Comparison of ENCODE assay signal across 8 cellular contexts in the genomic region with DNA sequence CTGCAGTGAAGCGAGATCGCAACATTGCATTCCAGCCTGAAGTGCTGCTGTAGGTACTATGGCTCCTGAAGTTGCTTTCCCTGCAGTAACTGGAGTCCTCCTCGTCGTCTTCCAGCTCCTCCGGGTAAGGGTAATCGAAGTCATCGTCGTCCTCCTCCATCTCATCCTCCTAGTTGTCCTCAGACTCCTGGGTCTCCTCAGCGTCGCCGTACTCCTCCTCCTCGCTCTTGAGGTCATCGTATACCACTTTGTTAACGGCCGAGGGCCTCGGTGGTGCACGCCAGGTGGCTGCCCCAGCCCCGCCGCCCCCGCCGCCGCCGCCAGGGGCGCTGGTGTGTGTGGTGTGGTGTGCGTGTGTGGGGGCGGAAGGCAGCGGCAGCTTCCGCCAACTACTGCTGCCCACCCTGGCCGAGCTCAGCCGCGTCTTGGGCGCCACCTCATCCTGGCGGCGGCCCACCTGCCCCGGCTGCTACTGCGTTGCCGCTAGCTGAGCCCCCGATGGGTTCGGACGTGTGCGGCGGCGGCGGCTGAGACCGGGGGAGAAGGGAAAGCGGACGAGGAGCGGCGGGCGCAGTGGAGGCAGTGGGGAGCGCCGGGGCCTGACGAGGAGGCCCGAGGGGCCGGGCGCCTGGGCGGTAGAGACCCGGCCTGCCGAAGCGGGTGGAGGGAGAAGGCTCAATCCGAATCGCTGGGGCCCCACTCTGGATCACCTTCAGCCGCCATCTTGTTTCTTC. TPM values are rescaled to one million over a fixed set of nuclear protein-coding genes. Genes with fewer than 3 reads are reported as not detected.
DNase-seq lines count a peak whose midpoint lies in the region; ATAC-seq, FAIRE-seq and TF ChIP-seq lines count a peak whose summit lies in the region.

No MANE protein-coding gene starts in this region.

- peak in 1 of 2 donors; percentile 29 for TF ChIP-seq POLR2A in gastroesophageal sphincter (IDR thresholded peaks at IDR 0.05)

- H3K4me3 ChIP-seq in gastroesophageal sphincter (peak overlapping the region; percentile 64 to 73), aorta (ENCODE audit: low read length in 2 of 2) (peak overlapping the region; percentile 6 to 41)

- intact Hi-C loops in aorta (cut with DNase I) = no loop called here

- H3K4me1 ChIP-seq in gastroesophageal sphincter (no peaks in the 10 kb centered on the region), aorta (ENCODE audit: control insufficient read depth in 1 of 2, insufficient read depth in 2 of 2, low read length in 2 of 2) (no peaks in the 10 kb centered on the region)

- H3K9me3 ChIP-seq in gastroesophageal sphincter = no peaks in the 10 kb centered on the region
- no peaks in the 10 kb centered on the region for H3K9me3 ChIP-seq in aorta (ENCODE audit: control insufficient read depth, low read length)

- WGBS in gastroesophageal sphincter (ENCODE audit: low coverage in 1 of 2), 2 donors = 23 to 45% methylated on average over 8 to 17 of the region's 63 CpGs
- 12 to 17% methylated on average over 53 to 63 of the region's 63 CpGs for WGBS in aorta, 2 donors

- H3K27me3 ChIP-seq in gastroesophageal sphincter (peaks cover 12% of the 10 kb centered on the region), aorta (ENCODE audit: control insufficient read depth in 1 of 2, insufficient read depth in 2 of 2, low read length in 1 of 2) (no peaks in the 10 kb centered on the region)

- no peak for TF ChIP-seq EP300 in gastroesophageal sphincter (IDR thresholded peaks at IDR 0.05)

- H3K36me3 ChIP-seq in gastroesophageal sphincter (no peaks in the 10 kb centered on the region), aorta (ENCODE audit: control insufficient read depth in 1 of 2, insufficient read depth in 2 of 2, low read length in 1 of 2) (no peaks in the 10 kb centered on the region)

- TF ChIP-seq CTCF in GM12873 (IDR thresholded peaks at IDR 0.05; ENCODE audit: insufficient read depth, low read depth, low read length, missing control alignments) = peak; percentile 44
- TF ChIP-seq CTCF in gastroesophageal sphincter (IDR thresholded peaks at IDR 0.05) = peak; percentile 30 to 94 (median 67)

- peak; percentile 75 for DNase-seq in NCI-H69 (lab: John Stamatoyannopoulos, UW)
- DNase-seq in activated T-helper 1 cell treated with Interleukin-2 at 50 U/mL for 16 hours (ENCODE audit: low read depth) = peak; percentile 77
- DNase-seq in renal cortical epithelial cell (ENCODE audit: low read depth) = peak; percentile 20
- DNase-seq in aorta = peak; percentile 78 to 90
- no peak for DNase-seq in HTR-8/SVneo (ENCODE audit: insufficient read length, low spot score)

- FAIRE-seq in HTR-8/SVneo (lab: Jason Lieb, UNC) = no peak

- peak overlapping the region; percentile 64 to 91 (median 82) for H3K27ac ChIP-seq in gastroesophageal sphincter
- no peak overlapping the region for H3K27ac ChIP-seq in aorta (ENCODE audit: low read depth in 1 of 2, low read length in 2 of 2)

- ATAC-seq in HG02588 (IDR thresholded peaks at IDR 0.05; ENCODE audit: unreplicated experiment) (peak; percentile 99), gastroesophageal sphincter (peak; percentile 99), aorta (ENCODE audit: low FRiP score) (peak; percentile 96)

RNA-seq across cellular contexts. Expression of gene ACBD5, which starts 11.8 kb away (rescaled TPM):
- total RNA-seq in gastroesophageal sphincter = 10 to 100 TPM; 14.9 to 34.0 (median 20.2) TPM
- 44.8 and 61.4 TPM in 2 replicates for total RNA-seq in renal cortical epithelial cell
- 10 to 100 TPM; 13.9 to 21.7 TPM for total RNA-seq in aorta
- 10 to 100 TPM in 1 of 2 donors, 1 to 10 TPM in 1; 7.3 to 25.9 TPM for polyA plus RNA-seq in aorta

Comparison
In these comparisons a context has a peak if more than half of its experiments do, and no peak if none do; other contexts are left out.
1. H3K27ac ChIP-seq: peak in gastroesophageal sphincter (4 of 4); none in aorta (0 of 2).
2. Peak in every context shown above with its lines, with median percentiles within 50 percentile points of each other: ATAC-seq.